18 cellular contexts compared by ENCODE assay signal in the genomic region with DNA sequence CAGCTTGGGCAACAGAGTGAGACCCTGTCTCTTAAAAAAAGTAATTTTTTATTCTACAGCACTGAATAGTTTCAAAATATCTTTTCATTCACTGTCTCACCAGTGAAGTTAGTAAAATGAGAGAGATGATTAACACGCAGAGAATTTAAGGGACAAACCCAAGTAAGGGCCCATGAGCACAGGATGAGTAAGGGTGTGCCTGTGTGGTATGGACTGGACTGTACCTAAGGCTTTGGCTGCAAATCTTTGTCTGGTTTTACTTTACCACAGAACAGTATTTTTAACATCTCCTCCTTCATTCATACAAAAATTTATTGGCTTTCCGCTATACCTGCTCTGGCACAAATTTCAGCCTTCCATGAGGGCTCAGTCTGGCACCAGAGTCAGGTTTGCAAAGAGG.
DNase-seq lines count a peak whose midpoint lies in the region; ATAC-seq and TF ChIP-seq lines count a peak whose summit lies in the region.
"Had no signal": no experiment of that assay in that cellular context is flagged by ENCODE, and none has a peak within 500 bp of the region (broad histone marks: within the 10 kb centered on the region; RNA-seq: fewer than 3 reads in every experiment).

No MANE protein-coding gene starts in this region.

- H3K4me1 ChIP-seq in DND-41 (ENCODE audit: insufficient read depth, low read length), result no peaks in the 10 kb centered on the region
- peaks cover 26% of the 10 kb centered on the region for H3K4me1 ChIP-seq in GM23248 (ENCODE audit: insufficient read depth)
- no peaks in the 10 kb centered on the region for H3K4me1 ChIP-seq in naive thymus-derived CD4-positive, alpha-beta T cell (ENCODE audit: control insufficient read depth in 2 of 2, insufficient read depth in 2 of 2, low read length in 2 of 2)
- H3K4me1 ChIP-seq: colonic mucosa, prostate gland had no signal

- peaks cover 0 to 3% (median 0%) of the 10 kb centered on the region in 11 donors for H3K9me3 Mint-ChIP-seq in naive thymus-derived CD4-positive, alpha-beta T cell
- H3K9me3 Mint-ChIP-seq: WTC11 had no signal

- POLR2A ChIA-PET in RWPE1 (lab: Yijun Ruan, JAX; ENCODE audit: low non-redundant PET), result no interaction called here
- POLR2A ChIA-PET in naive thymus-derived CD4-positive, alpha-beta T cell (lab: Charles Lee), result no interaction called here

- H3K9me2 ChIP-seq in GM23248 (ENCODE audit: insufficient read depth), result no peaks in the 10 kb centered on the region

- H3K4me1 Mint-ChIP-seq in naive thymus-derived CD4-positive, alpha-beta T cell, result peaks cover 12 to 44% (median 19%) of the 10 kb centered on the region in 7 donors

- intact Hi-C loops in naive thymus-derived CD4-positive, alpha-beta T cell (cut with micrococcal nuclease), result no loop called here

- WGBS in GM23248 (ENCODE audit: low coverage in 1 of 2, low lambda C conversion rate in 2 of 2, missing lambda C conversion rate in 2 of 2), 2 experiments, result 66 to 71% methylated on average over 2 of the region's 2 CpGs

- no peaks in the 10 kb centered on the region for H3K9me3 ChIP-seq in DND-41 (ENCODE audit: insufficient read depth, low read length, severe bottlenecking)
- no peaks in the 10 kb centered on the region for H3K9me3 ChIP-seq in GM23248 (ENCODE audit: low read depth)
- no peaks in the 10 kb centered on the region for H3K9me3 ChIP-seq in naive thymus-derived CD4-positive, alpha-beta T cell (ENCODE audit: control insufficient read depth in 2 of 3, low read length in 3 of 3)
- H3K9me3 ChIP-seq: colonic mucosa, prostate gland had no signal

- 0 out of 2 replicates have a peak overlapping the region, but pooled peaks have one; percentile 18 for H3K27ac ChIP-seq in DND-41 (ENCODE audit: low read length)
- H3K27ac ChIP-seq in GM23248, result peak overlapping the region; percentile 38
- no peak overlapping the region for H3K27ac ChIP-seq in RWPE1
- no peak overlapping the region for H3K27ac ChIP-seq in naive thymus-derived CD4-positive, alpha-beta T cell (ENCODE audit: low read depth, low read length)
- H3K27ac ChIP-seq: colonic mucosa, prostate gland had no signal

- H3K4me3 Mint-ChIP-seq in naive thymus-derived CD4-positive, alpha-beta T cell, result no peak overlapping the region
- H3K4me3 Mint-ChIP-seq: CD14-positive monocyte, WTC11 had no signal

- H3K79me2 ChIP-seq in DND-41 (ENCODE audit: insufficient read depth, low read length) (peaks cover 4% of the 10 kb centered on the region; the same call in 1 of the 2 replicates), GM23248 (ENCODE audit: insufficient read depth) (no peaks in the 10 kb centered on the region)

- DNase-seq in DND-41 (no peak), GM23248 (peak; percentile 78), RWPE1 (ENCODE audit: low spot score) (peak; percentile 26), iris pigment epithelial cell (ENCODE audit: low read depth) (peak; percentile 58), DMS79 (lab: John Stamatoyannopoulos, UW) (no peak)
- no peak for DNase-seq in naive thymus-derived CD4-positive, alpha-beta T cell
- DNase-seq: activated CD8-positive, alpha-beta memory T cell treated with anti-CD3 and anti-CD28 coated beads, Interleukin-2, amount 50 U/mL, for 48 hours; colonic mucosa; DMS79 treated with DMSO at 0.1 percent for 48 hours; erythroblast; NCI-H146; NCI-H510A treated with DMSO at 0.1 percent for 48 hours; SW 1271 had no signal

- peaks cover 27% of the 10 kb centered on the region for H3F3A ChIP-seq in GM23248 (ENCODE audit: insufficient read depth)

- peaks cover 9 to 58% (median 45%) of the 10 kb centered on the region in 5 donors for H3K36me3 Mint-ChIP-seq in naive thymus-derived CD4-positive, alpha-beta T cell

- H3K36me3 ChIP-seq in DND-41 (ENCODE audit: insufficient read depth, low read length), result peaks cover 13% of the 10 kb centered on the region
- H3K36me3 ChIP-seq in GM23248 (ENCODE audit: low read depth), result no peaks in the 10 kb centered on the region
- peaks cover 0 to 15% (median 0%) of the 10 kb centered on the region in 3 experiments for H3K36me3 ChIP-seq in naive thymus-derived CD4-positive, alpha-beta T cell (ENCODE audit: control insufficient read depth in 2 of 3, insufficient read depth in 3 of 3, low read length in 3 of 3)
- H3K36me3 ChIP-seq: colonic mucosa, prostate gland had no signal

- no peaks in the 10 kb centered on the region for H3K27me3 Mint-ChIP-seq in naive thymus-derived CD4-positive, alpha-beta T cell

- no peaks in the 10 kb centered on the region for H4K20me1 ChIP-seq in DND-41 (ENCODE audit: insufficient read depth, low read length)
- H4K20me1 ChIP-seq in GM23248 (ENCODE audit: insufficient read depth), result no peaks in the 10 kb centered on the region

- CTCF ChIA-PET in RWPE1 (lab: Yijun Ruan, JAX), result no interaction called here
- CTCF ChIA-PET in naive thymus-derived CD4-positive, alpha-beta T cell (lab: Charles Lee), result no interaction called here

- peak overlapping the region in 1 of 9 donors; percentile 11 for H3K27ac Mint-ChIP-seq in naive thymus-derived CD4-positive, alpha-beta T cell
- H3K27ac Mint-ChIP-seq: WTC11 had no signal

- H3K4me3 ChIP-seq in DND-41 (ENCODE audit: low read depth in 1 of 2, low read length in 2 of 2) (no peak overlapping the region), GM23248 (no peak overlapping the region)
- H3K4me3 ChIP-seq in naive thymus-derived CD4-positive, alpha-beta T cell (ENCODE audit: low read length), result no peak overlapping the region
- H3K4me3 ChIP-seq: colonic mucosa, prostate gland had no signal

- no peak for ATAC-seq in DND-41 (ENCODE audit: insufficient read depth, low read depth)
- no peak for ATAC-seq in GM18861 (IDR thresholded peaks at IDR 0.05; ENCODE audit: unreplicated experiment)
- ATAC-seq in naive thymus-derived CD4-positive, alpha-beta T cell, result no peak
- no peak for ATAC-seq in HG03097 (IDR thresholded peaks at IDR 0.05; ENCODE audit: low FRiP score, unreplicated experiment)
- ATAC-seq: WTC11 had no signal

- H2AFZ ChIP-seq in DND-41 (ENCODE audit: low read depth, low read length), result no peak overlapping the region
- H2AFZ ChIP-seq in GM23248, result no peak overlapping the region

- in situ Hi-C loops in GM23248 (cut with MboI), result no loop called here

- TF ChIP-seq CTCF in DND-41 (IDR thresholded peaks at IDR 0.05; ENCODE audit: borderline replicate concordance, extremely low read depth, low read length, poor library complexity, severe bottlenecking) (no peak), RWPE1 (conservative IDR thresholded peaks at IDR 0.05; ENCODE audit: low read depth) (no peak)

- no peak overlapping the region for H3K4me2 ChIP-seq in DND-41 (ENCODE audit: insufficient read depth, low read length)
- peak overlapping the region; percentile 40 for H3K4me2 ChIP-seq in GM23248 (ENCODE audit: unreplicated experiment)

- no peaks in the 10 kb centered on the region for H3K27me3 ChIP-seq in DND-41 (ENCODE audit: insufficient read depth, low read length, poor library complexity)
- H3K27me3 ChIP-seq in GM23248 (replicated peaks; ENCODE audit: insufficient read depth), result no peaks in the 10 kb centered on the region
- no peaks in the 10 kb centered on the region for H3K27me3 ChIP-seq in naive thymus-derived CD4-positive, alpha-beta T cell (ENCODE audit: control insufficient read depth in 2 of 2, insufficient read depth in 2 of 2, low read length in 2 of 2)
- H3K27me3 ChIP-seq: colonic mucosa had no signal

- no peak overlapping the region for H3K9ac ChIP-seq in DND-41 (ENCODE audit: low read depth, low read length)
- no peak overlapping the region for H3K9ac ChIP-seq in GM23248

Comparison
In these comparisons a context has a peak if more than half of its experiments do, and no peak if none do; other contexts are left out.
1. DNase-seq: peak in GM23248 (single experiment), RWPE1 (single experiment) and iris pigment epithelial cell (single experiment); none in DND-41 (single experiment), DMS79 (single experiment) and naive thymus-derived CD4-positive, alpha-beta T cell (0 of 9).
2. H3K27ac ChIP-seq: peak in DND-41 (single experiment) and GM23248 (single experiment); none in RWPE1 (single experiment) and naive thymus-derived CD4-positive, alpha-beta T cell (single experiment).